ENCODE assay signal across 8 cellular contexts in genomic region chr9:126327750-126328120, GRCh38. TPM values are rescaled to one million over a fixed set of nuclear protein-coding genes. Genes with fewer than 3 reads are reported as not detected.
DNase-seq lines count a peak whose midpoint lies in the region; ATAC-seq and TF ChIP-seq lines count a peak whose summit lies in the region.

No MANE protein-coding gene starts in this region.

- H3F3A ChIP-seq in smooth muscle cell (ENCODE audit: low read depth): peaks cover 8% of the 10 kb centered on the region

- H3K4me1 Mint-ChIP-seq in WTC11: peaks cover 18% of the 10 kb centered on the region
- H3K4me1 Mint-ChIP-seq in immature natural killer cell: peaks cover 9 to 10% of the 10 kb centered on the region in 2 donors

- peaks cover 18% of the 10 kb centered on the region for H3K4me1 ChIP-seq in smooth muscle cell (ENCODE audit: low read depth)

- CTCF ChIA-PET in WTC11 (lab: Charles Lee): interaction anchor here (1.3 to 2.4 kb wide), 3 partner anchors 10 to 58 kb away, joined by 3 to 7 read pairs (median 4); no protein-coding TSS in a partner anchor

- H3K9me3 ChIP-seq in smooth muscle cell (replicated peaks; ENCODE audit: low read depth): no peaks in the 10 kb centered on the region

- no peaks in the 10 kb centered on the region for H3K36me3 ChIP-seq in smooth muscle cell (ENCODE audit: low read depth)

- H3K27ac ChIP-seq in smooth muscle cell (ENCODE audit: low read depth): peak overlapping the region; percentile 23

- WGBS in smooth muscle cell (ENCODE audit: low lambda C conversion rate): 11% methylated on average over 5 of the region's 5 CpGs

- H3K9me3 Mint-ChIP-seq in WTC11: peaks cover 12% of the 10 kb centered on the region
- peaks cover 0 to 14% (median 5%) of the 10 kb centered on the region in 6 donors for H3K9me3 Mint-ChIP-seq in immature natural killer cell

- H3K4me3 ChIP-seq in HFF-Myc (replicated peaks; ENCODE audit: low read depth, low read length) (peak overlapping the region; percentile 50), smooth muscle cell (peak overlapping the region; percentile 60)

- peaks cover 35% of the 10 kb centered on the region for H3K79me2 ChIP-seq in smooth muscle cell (ENCODE audit: low read depth)

- peak overlapping the region; percentile 59 for H3K4me3 Mint-ChIP-seq in WTC11
- H3K4me3 Mint-ChIP-seq in immature natural killer cell: peak overlapping the region; percentile 72 to 85 (median 77)

- no peak overlapping the region for H3K9ac ChIP-seq in smooth muscle cell (ENCODE audit: low read depth)

- peak overlapping the region; percentile 50 for H2AFZ ChIP-seq in smooth muscle cell (ENCODE audit: low read depth)

- H4K20me1 ChIP-seq in smooth muscle cell (ENCODE audit: low read depth): peaks cover 17% of the 10 kb centered on the region

- H3K27me3 ChIP-seq in smooth muscle cell (ENCODE audit: low read depth): no peaks in the 10 kb centered on the region

- DNase-seq in HFF-Myc (ENCODE audit: extremely low read depth, low read depth) (no peak), WTC11 (ENCODE audit: low spot score) (no peak), immature natural killer cell (peak in 1 of 3 donors; percentile 7), smooth muscle cell (lab: John Stamatoyannopoulos, UW; ENCODE audit: unreplicated experiment) (no peak), NCI-H446 (lab: John Stamatoyannopoulos, UW) (no peak), GM19238 (ENCODE audit: insufficient read length, low spot score) (no peak), NCI-H146 (lab: John Stamatoyannopoulos, UW) (no peak)

- H3K27me3 Mint-ChIP-seq in WTC11 (ENCODE audit: low read depth) (peaks cover 14% of the 10 kb centered on the region), immature natural killer cell (ENCODE audit: low read depth in 3 of 3) (peaks cover 2 to 6% (median 5%) of the 10 kb centered on the region in 3 donors)

- ATAC-seq in WTC11 (no peak), HG03280 (IDR thresholded peaks at IDR 0.05; ENCODE audit: unreplicated experiment) (no peak)

- POLR2A ChIA-PET in WTC11 (lab: Charles Lee): interaction anchor here (0.6 kb wide), 1 partner anchor 38 kb away, joined by 6 read pairs; no protein-coding TSS in a partner anchor

- peak overlapping the region; percentile 86 for H3K4me2 ChIP-seq in smooth muscle cell

- H3K36me3 Mint-ChIP-seq in WTC11 (peaks cover 5% of the 10 kb centered on the region), immature natural killer cell (peaks cover 0 to 7% (median 6%) of the 10 kb centered on the region in 3 donors)

- H3K27ac Mint-ChIP-seq in WTC11 (no peak overlapping the region), immature natural killer cell (peak overlapping the region in 4 of 6 donors; percentile 29 to 75 (median 54))

- no peak for TF ChIP-seq CTCF in HFF-Myc (IDR thresholded peaks at IDR 0.05; ENCODE audit: low read depth, low read length, missing control alignments)
- no peak for TF ChIP-seq CTCF in WTC11 (IDR thresholded peaks at IDR 0.05)
- TF ChIP-seq CTCF in smooth muscle cell (IDR thresholded peaks at IDR 0.05; ENCODE audit: borderline replicate concordance, insufficient read depth, poor library complexity, severe bottlenecking): no peak

TF ChIP-seq in WTC11, 78 proteins besides CTCF, POLR2A, EP300 and RAD21:
- TF ChIP-seq HMGA2 (CRISPR knock-in tag; IDR thresholded peaks at IDR 0.05) (no peak), E2F5 (CRISPR knock-in tag; IDR thresholded peaks at IDR 0.05) (no peak), JAZF1 (CRISPR knock-in tag; IDR thresholded peaks at IDR 0.05) (no peak), ATF1 (CRISPR knock-in tag; IDR thresholded peaks at IDR 0.05) (no peak), NFATC4 (CRISPR knock-in tag; IDR thresholded peaks at IDR 0.05) (no peak), JUN (CRISPR knock-in tag; IDR thresholded peaks at IDR 0.05) (no peak)

RNA-seq across cellular contexts. Expression of gene MVB12B, which starts 1.1 kb away (rescaled TPM):
- total RNA-seq in WTC11 (2021) (4.9 to 5.7 TPM (median 5.5 TPM) in 3 replicates), smooth muscle cell (4.3 and 6.9 TPM in 2 replicates)
- polyA plus RNA-seq in immature natural killer cell (1 to 10 TPM in 1 of 3 donors, under 1 TPM in 1, not detected in 1; 0.54 to 1.2 TPM), smooth muscle cell (5.4 and 7.8 TPM in 2 replicates)
